ENCODE assay signal across 26 cellular contexts in genomic region chr7:75625868-75626267, GRCh38.
"Had no signal": no experiment of that assay in that cellular context is flagged by ENCODE, and none has a peak within 500 bp of the region (broad histone marks: within the 10 kb centered on the region; RNA-seq: fewer than 3 reads in every experiment).

No MANE protein-coding gene starts in this region.

- H3K27ac ChIP-seq: neural progenitor cell, ovary, right atrium auricular region, skin epidermis, suprapubic skin, thoracic aorta, tibial nerve had no signal

- H2AFZ ChIP-seq: neural progenitor cell had no signal

- DNase-seq: hippocampal formation; kidney glomerular epithelial cell; left cardiac atrium; left ventricle myocardium superior; mesendoderm; naive B cell; natural killer cell; nephron progenitor cell; ovary; stimulated activated CD4-positive, alpha-beta T cell treated with anti-CD3 and anti-CD28 coated beads, Interleukin-12 subunit alpha, Interleukin-12 subunit beta, amount 100 ng/mL, for 4 hours; stimulated activated CD4-positive, alpha-beta T cell treated with anti-CD3 and anti-CD28 coated beads, Interleukin-15, amount 100 ng/mL, for 24 hours; stimulated activated CD4-positive, alpha-beta T cell treated with anti-CD3 and anti-CD28 coated beads, Interleukin-2, amount 100 ng/mL, for 24 hours; stimulated activated CD4-positive, alpha-beta T cell treated with anti-CD3 and anti-CD28 coated beads, Interleukin-4, amount 100 ng/mL, for 24 hours; stimulated activated naive CD4-positive, alpha-beta T cell had no signal

- H3K9me3 ChIP-seq: ovary, right atrium auricular region, suprapubic skin, thoracic aorta had no signal

- H3K9ac ChIP-seq: neural progenitor cell had no signal

- H3K27me3 ChIP-seq: neural progenitor cell, ovary, right atrium auricular region, suprapubic skin, tibial nerve had no signal

- H3K4me3 ChIP-seq: lung, neural progenitor cell, ovary, right atrium auricular region, skin epidermis, suprapubic skin, thoracic aorta, tibial nerve had no signal

- FAIRE-seq: keratinocyte, urothelium cell line had no signal

- H3K4me2 ChIP-seq: neural progenitor cell had no signal

- ATAC-seq: left cardiac atrium; left lobe of liver; left ventricle myocardium superior; natural killer cell; sciatic nerve; stimulated activated effector memory CD8-positive, alpha-beta T cell treated with anti-CD3 and anti-CD28 coated beads, Interleukin-12 subunit alpha, Interleukin-12 subunit beta, amount 100 ng/mL, for 72 hours had no signal

- H3K4me1 ChIP-seq: neural progenitor cell had no signal

- H3K36me3 ChIP-seq: ovary, right atrium auricular region, suprapubic skin, thoracic aorta had no signal
